ENCODE assay signal across 29 cellular contexts in the genomic region with DNA sequence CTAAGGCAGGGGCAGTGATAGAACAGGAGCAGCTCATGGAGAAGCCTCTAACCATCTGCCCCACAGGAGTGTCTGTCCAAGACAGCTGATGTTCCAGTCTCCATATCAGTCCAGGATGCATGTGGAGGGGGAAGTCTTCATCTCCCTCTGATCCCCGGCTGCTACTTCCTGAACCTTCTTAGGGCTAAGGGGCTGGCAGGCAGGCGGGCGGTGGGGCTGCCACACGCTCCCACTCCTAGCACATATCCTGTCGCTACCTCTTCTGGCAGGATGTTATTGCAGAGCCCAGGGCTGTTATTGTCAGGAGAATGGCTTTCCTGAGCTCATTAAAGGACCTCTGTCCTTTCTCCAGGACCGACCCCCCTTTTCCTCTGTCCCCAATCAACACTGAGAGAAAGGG. TPM values are rescaled to one million over a fixed set of nuclear protein-coding genes. Genes with fewer than 3 reads are reported as not detected.
"Had no signal": no experiment of that assay in that cellular context is flagged by ENCODE, and none has a peak within 500 bp of the region (broad histone marks: within the 10 kb centered on the region; RNA-seq: fewer than 3 reads in every experiment).

No MANE protein-coding gene starts in this region.

- H3K27ac ChIP-seq: cardiac muscle cell, coronary artery, dorsolateral prefrontal cortex, epithelial cell of prostate, gastroesophageal sphincter, hepatocyte, parathyroid adenoma, prostate gland, stomach had no signal

- H3K4me1 Mint-ChIP-seq: natural killer cell; stimulated activated memory B cell treated with anti-CD40 and anti-IgM and Interleukin-4, amounts not matched to agents 10 μg/mL and 1 μg/mL and 100 μg/mL, for 72 hours had no signal

- ATAC-seq: gastroesophageal sphincter; left cardiac atrium; left ventricle myocardium superior; natural killer cell; sciatic nerve; stimulated activated memory B cell treated with anti-CD40 and anti-IgM and Interleukin-4, amounts not matched to agents 10 μg/mL and 1 μg/mL and 100 μg/mL, for 72 hours had no signal

- H3K9me3 Mint-ChIP-seq: mesothelial cell of epicardium; natural killer cell; stimulated activated memory B cell treated with anti-CD40 and anti-IgM and Interleukin-4, amounts not matched to agents 10 μg/mL and 1 μg/mL and 100 μg/mL, for 72 hours had no signal

- H3K4me1 ChIP-seq: prostate gland had no signal

- H3K4me3 Mint-ChIP-seq: mesothelial cell of epicardium; natural killer cell; stimulated activated memory B cell treated with anti-CD40 and anti-IgM and Interleukin-4, amounts not matched to agents 10 μg/mL and 1 μg/mL and 100 μg/mL, for 72 hours had no signal

- H3K9me3 ChIP-seq: esophagus squamous epithelium, gastroesophageal sphincter, prostate gland, spleen, stomach had no signal

- H3K27ac Mint-ChIP-seq: mesothelial cell of epicardium; natural killer cell; stimulated activated memory B cell treated with anti-CD40 and anti-IgM and Interleukin-4, amounts not matched to agents 10 μg/mL and 1 μg/mL and 100 μg/mL, for 72 hours had no signal

- H3K27me3 ChIP-seq: cardiac muscle cell, hepatocyte had no signal

- H3K36me3 Mint-ChIP-seq: mesothelial cell of epicardium; natural killer cell; stimulated activated memory B cell treated with anti-CD40 and anti-IgM and Interleukin-4, amounts not matched to agents 10 μg/mL and 1 μg/mL and 100 μg/mL, for 72 hours had no signal

- H3K9ac ChIP-seq: parathyroid adenoma had no signal

- H3K4me3 ChIP-seq: cardiac muscle cell, coronary artery, dorsolateral prefrontal cortex, esophagus squamous epithelium, gastroesophageal sphincter, hepatocyte, prostate gland, spleen, stomach had no signal

- H3K79me2 ChIP-seq: hepatocyte, parathyroid adenoma had no signal

- H3K4me2 ChIP-seq: hepatocyte had no signal

- DNase-seq: dorsolateral prefrontal cortex; effector CD8-positive, alpha-beta T cell; esophagus squamous epithelium; foreskin fibroblast; kidney; left cardiac atrium; left ventricle myocardium superior; mammary epithelial cell; natural killer cell; spleen; stimulated activated CD4-positive, alpha-beta T cell treated with anti-CD3 and anti-CD28 coated beads, Interleukin-15, amount 100 ng/mL, for 24 hours; stimulated activated CD4-positive, alpha-beta T cell treated with anti-CD3 and anti-CD28 coated beads, Interleukin-1b, Interleukin-23, amount 100 ng/mL, for 48 hours; stimulated activated CD4-positive, alpha-beta T cell treated with anti-CD3 and anti-CD28 coated beads, Interleukin-4, amount 100 ng/mL, for 24 hours; stomach; trophoblast cell had no signal

- H3K36me3 ChIP-seq: cardiac muscle cell, esophagus squamous epithelium, gastroesophageal sphincter, prostate gland, spleen, stomach had no signal

RNA-seq across cellular contexts. Expression of a gene that starts 25.4 kb away (rescaled TPM):
- total RNA-seq: chondrocyte, kidney, mammary epithelial cell, myocyte, natural killer cell, omental fat pad, renal cortical epithelial cell, sciatic nerve had no signal
- polyA plus RNA-seq: cardiac muscle cell, hepatocyte, mammary epithelial cell had no signal

RNA-seq across cellular contexts. Expression of a gene that starts 29.9 kb away (rescaled TPM):
- total RNA-seq: chondrocyte, mammary epithelial cell, myocyte, renal cortical epithelial cell had no signal
- polyA plus RNA-seq: mammary epithelial cell had no signal
